ENCODE assay signal across 1 cellular context in the genomic region with DNA sequence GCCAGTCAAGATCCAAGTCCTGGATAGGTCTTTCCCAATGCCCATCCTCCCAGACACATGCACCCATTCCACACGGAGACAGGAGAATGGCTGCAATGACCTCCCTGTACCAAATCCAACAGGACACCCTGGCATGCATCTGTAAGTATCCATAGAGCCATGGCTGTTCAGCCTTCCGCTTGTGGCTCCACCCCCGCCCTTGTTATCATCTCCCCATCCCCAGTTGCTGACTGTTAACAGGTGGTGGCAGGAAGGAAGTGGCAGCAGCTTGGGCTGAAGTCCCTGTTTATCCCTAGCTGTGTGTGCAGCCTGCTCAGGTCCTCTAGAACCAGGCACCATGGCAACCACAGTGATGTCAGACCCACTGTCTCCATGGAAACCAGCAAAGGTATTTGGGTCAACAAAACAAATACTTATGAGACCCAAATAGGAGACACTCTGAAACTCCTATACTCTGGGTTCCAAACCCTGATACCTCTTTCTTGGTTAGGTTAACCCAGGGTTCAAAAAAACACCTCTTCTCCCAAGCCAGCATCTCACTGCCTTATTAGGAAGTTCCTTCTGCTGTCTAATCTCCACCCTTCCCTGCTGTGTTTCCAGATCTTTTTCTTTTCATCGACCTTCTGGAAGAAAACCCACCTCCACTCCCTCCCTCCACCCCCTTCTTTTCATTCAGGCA.
A peak's percentile ranks its signal among the peaks of the same experiment; 100 is the strongest.
TF ChIP-seq lines count a peak whose summit lies in the region.

No MANE protein-coding gene starts in this region.

TF ChIP-seq in K562, 482 proteins besides CTCF, POLR2A, EP300 and RAD21 (continued from another document and continues in another):
- no peak for TF ChIP-seq CCNT2 (IDR thresholded peaks at IDR 0.05; ENCODE audit: borderline replicate concordance, extremely low read depth, insufficient read length, low read depth, low read length)
- no peak for TF ChIP-seq GATAD2A (IDR thresholded peaks at IDR 0.05)
- no peak for TF ChIP-seq RBM14 (IDR thresholded peaks at IDR 0.05; ENCODE audit: borderline replicate concordance, insufficient read depth, low read depth, low read length)
- no peak for TF ChIP-seq CEBPB (tag; IDR thresholded peaks at IDR 0.05)
- TF ChIP-seq YBX1 (IDR thresholded peaks at IDR 0.05): no peak
- no peak for TF ChIP-seq ZNF12 (CRISPR knock-in tag; IDR thresholded peaks at IDR 0.05)
- peak in 1 of 2 experiments; percentile 90; a peak in 2 of 4 replicates for TF ChIP-seq RCOR1 (IDR thresholded peaks at IDR 0.05; ENCODE audit: borderline replicate concordance in 1 of 2, low read depth in 2 of 2, low read length in 2 of 2)
- TF ChIP-seq TCFL5 (CRISPR knock-in tag; conservative IDR thresholded peaks at IDR 0.05): no peak
- TF ChIP-seq, protein P1, sequence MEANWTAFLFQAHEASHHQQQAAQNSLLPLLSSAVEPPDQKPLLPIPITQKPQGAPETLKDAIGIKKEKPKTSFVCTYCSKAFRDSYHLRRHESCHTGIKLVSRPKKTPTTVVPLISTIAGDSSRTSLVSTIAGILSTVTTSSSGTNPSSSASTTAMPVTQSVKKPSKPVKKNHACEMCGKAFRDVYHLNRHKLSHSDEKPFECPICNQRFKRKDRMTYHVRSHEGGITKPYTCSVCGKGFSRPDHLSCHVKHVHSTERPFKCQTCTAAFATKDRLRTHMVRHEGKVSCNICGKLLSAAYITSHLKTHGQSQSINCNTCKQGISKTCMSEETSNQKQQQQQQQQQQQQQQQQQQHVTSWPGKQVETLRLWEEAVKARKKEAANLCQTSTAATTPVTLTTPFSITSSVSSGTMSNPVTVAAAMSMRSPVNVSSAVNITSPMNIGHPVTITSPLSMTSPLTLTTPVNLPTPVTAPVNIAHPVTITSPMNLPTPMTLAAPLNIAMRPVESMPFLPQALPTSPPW (CRISPR knock-in tag; IDR thresholded peaks at IDR 0.05): no peak
- TF ChIP-seq TBL1XR1 (IDR thresholded peaks at IDR 0.05; ENCODE audit: low read length in 2 of 2): no peak
- TF ChIP-seq RFX1 (IDR thresholded peaks at IDR 0.05): peak; percentile 95
- no peak for TF ChIP-seq MAZ (CRISPR knock-in tag; conservative IDR thresholded peaks at IDR 0.05 in 1 of 2, IDR thresholded peaks at IDR 0.05 in 1 of 2)
- no peak for TF ChIP-seq HDAC1 (IDR thresholded peaks at IDR 0.05)
- TF ChIP-seq, protein P2, sequence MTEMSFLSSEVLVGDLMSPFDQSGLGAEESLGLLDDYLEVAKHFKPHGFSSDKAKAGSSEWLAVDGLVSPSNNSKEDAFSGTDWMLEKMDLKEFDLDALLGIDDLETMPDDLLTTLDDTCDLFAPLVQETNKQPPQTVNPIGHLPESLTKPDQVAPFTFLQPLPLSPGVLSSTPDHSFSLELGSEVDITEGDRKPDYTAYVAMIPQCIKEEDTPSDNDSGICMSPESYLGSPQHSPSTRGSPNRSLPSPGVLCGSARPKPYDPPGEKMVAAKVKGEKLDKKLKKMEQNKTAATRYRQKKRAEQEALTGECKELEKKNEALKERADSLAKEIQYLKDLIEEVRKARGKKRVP (CRISPR knock-in tag; IDR thresholded peaks at IDR 0.05): no peak
- TF ChIP-seq NONO (IDR thresholded peaks at IDR 0.05; ENCODE audit: low read depth in 2 of 2, low read length in 1 of 2): no peak
- TF ChIP-seq TAF15 (IDR thresholded peaks at IDR 0.05; ENCODE audit: low read depth, low read length): no peak
- TF ChIP-seq ZNF347 (CRISPR knock-in tag; IDR thresholded peaks at IDR 0.05; ENCODE audit: low read depth): no peak
- TF ChIP-seq ZNF780A (CRISPR knock-in tag; IDR thresholded peaks at IDR 0.05): no peak
- 0 out of 2 replicates have a peak, but pooled peaks have one; percentile 20 for TF ChIP-seq LCOR (CRISPR knock-in tag; IDR thresholded peaks at IDR 0.05)
- no peak; the same call in 1 of the 2 replicates for TF ChIP-seq C11orf30 (IDR thresholded peaks at IDR 0.05; ENCODE audit: low read depth)
- TF ChIP-seq, protein P3, sequence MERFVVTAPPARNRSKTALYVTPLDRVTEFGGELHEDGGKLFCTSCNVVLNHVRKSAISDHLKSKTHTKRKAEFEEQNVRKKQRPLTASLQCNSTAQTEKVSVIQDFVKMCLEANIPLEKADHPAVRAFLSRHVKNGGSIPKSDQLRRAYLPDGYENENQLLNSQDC (CRISPR knock-in tag; IDR thresholded peaks at IDR 0.05): no peak
- TF ChIP-seq, protein P4, sequence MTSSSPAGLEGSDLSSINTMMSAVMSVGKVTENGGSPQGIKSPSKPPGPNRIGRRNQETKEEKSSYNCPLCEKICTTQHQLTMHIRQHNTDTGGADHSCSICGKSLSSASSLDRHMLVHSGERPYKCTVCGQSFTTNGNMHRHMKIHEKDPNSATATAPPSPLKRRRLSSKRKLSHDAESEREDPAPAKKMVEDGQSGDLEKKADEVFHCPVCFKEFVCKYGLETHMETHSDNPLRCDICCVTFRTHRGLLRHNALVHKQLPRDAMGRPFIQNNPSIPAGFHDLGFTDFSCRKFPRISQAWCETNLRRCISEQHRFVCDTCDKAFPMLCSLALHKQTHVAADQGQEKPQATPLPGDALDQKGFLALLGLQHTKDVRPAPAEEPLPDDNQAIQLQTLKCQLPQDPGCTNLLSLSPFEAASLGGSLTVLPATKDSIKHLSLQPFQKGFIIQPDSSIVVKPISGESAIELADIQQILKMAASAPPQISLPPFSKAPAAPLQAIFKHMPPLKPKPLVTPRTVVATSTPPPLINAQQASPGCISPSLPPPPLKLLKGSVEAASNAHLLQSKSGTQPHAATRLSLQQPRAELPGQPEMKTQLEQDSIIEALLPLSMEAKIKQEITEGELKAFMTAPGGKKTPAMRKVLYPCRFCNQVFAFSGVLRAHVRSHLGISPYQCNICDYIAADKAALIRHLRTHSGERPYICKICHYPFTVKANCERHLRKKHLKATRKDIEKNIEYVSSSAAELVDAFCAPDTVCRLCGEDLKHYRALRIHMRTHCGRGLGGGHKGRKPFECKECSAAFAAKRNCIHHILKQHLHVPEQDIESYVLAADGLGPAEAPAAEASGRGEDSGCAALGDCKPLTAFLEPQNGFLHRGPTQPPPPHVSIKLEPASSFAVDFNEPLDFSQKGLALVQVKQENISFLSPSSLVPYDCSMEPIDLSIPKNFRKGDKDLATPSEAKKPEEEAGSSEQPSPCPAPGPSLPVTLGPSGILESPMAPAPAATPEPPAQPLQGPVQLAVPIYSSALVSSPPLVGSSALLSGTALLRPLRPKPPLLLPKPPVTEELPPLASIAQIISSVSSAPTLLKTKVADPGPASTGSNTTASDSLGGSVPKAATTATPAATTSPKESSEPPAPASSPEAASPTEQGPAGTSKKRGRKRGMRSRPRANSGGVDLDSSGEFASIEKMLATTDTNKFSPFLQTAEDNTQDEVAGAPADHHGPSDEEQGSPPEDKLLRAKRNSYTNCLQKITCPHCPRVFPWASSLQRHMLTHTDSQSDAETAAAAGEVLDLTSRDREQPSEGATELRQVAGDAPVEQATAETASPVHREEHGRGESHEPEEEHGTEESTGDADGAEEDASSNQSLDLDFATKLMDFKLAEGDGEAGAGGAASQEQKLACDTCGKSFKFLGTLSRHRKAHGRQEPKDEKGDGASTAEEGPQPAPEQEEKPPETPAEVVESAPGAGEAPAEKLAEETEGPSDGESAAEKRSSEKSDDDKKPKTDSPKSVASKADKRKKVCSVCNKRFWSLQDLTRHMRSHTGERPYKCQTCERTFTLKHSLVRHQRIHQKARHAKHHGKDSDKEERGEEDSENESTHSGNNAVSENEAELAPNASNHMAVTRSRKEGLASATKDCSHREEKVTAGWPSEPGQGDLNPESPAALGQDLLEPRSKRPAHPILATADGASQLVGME (CRISPR knock-in tag; IDR thresholded peaks at IDR 0.05): peak; percentile 69; the same call in 1 of the 2 replicates
- no peak for TF ChIP-seq ZNF696 (CRISPR knock-in tag; conservative IDR thresholded peaks at IDR 0.05)
- TF ChIP-seq SP1 (CRISPR knock-in tag; IDR thresholded peaks at IDR 0.05): no peak
- TF ChIP-seq MBD2 (IDR thresholded peaks at IDR 0.05; ENCODE audit: borderline replicate concordance, low read depth): no peak
- TF ChIP-seq, protein P5, sequence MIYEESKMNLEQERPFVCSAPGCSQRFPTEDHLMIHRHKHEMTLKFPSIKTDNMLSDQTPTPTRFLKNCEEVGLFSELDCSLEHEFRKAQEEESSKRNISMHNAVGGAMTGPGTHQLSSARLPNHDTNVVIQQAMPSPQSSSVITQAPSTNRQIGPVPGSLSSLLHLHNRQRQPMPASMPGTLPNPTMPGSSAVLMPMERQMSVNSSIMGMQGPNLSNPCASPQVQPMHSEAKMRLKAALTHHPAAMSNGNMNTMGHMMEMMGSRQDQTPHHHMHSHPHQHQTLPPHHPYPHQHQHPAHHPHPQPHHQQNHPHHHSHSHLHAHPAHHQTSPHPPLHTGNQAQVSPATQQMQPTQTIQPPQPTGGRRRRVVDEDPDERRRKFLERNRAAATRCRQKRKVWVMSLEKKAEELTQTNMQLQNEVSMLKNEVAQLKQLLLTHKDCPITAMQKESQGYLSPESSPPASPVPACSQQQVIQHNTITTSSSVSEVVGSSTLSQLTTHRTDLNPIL (CRISPR knock-in tag; IDR thresholded peaks at IDR 0.05): no peak
- TF ChIP-seq, protein P6, sequence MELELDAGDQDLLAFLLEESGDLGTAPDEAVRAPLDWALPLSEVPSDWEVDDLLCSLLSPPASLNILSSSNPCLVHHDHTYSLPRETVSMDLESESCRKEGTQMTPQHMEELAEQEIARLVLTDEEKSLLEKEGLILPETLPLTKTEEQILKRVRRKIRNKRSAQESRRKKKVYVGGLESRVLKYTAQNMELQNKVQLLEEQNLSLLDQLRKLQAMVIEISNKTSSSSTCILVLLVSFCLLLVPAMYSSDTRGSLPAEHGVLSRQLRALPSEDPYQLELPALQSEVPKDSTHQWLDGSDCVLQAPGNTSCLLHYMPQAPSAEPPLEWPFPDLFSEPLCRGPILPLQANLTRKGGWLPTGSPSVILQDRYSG (tag; conservative IDR thresholded peaks at IDR 0.05; ENCODE audit: low read depth): no peak
- 0 out of 2 replicates have a peak, but pooled peaks have one; percentile 39 for TF ChIP-seq ETV5 (CRISPR knock-in tag; IDR thresholded peaks at IDR 0.05; ENCODE audit: low read depth)
- no peak for TF ChIP-seq CREB1 (IDR thresholded peaks at IDR 0.05)
- TF ChIP-seq CREB1 (CRISPR knock-in tag; IDR thresholded peaks at IDR 0.05): no peak
- no peak for TF ChIP-seq FOXA1 (IDR thresholded peaks at IDR 0.05; ENCODE audit: borderline replicate concordance)
- TF ChIP-seq CBX1 (IDR thresholded peaks at IDR 0.05; ENCODE audit: low read depth): no peak
- no peak for TF ChIP-seq HEY1 (CRISPR knock-in tag; IDR thresholded peaks at IDR 0.05; ENCODE audit: borderline replicate concordance)
- TF ChIP-seq CBFB (CRISPR knock-in tag; IDR thresholded peaks at IDR 0.05): no peak
- TF ChIP-seq SREBF1 (IDR thresholded peaks at IDR 0.05; ENCODE audit: borderline replicate concordance, low read depth, low read length): no peak
- no peak for TF ChIP-seq NFRKB (IDR thresholded peaks at IDR 0.05; ENCODE audit: low read depth)
- no peak for TF ChIP-seq PHF20 (IDR thresholded peaks at IDR 0.05; ENCODE audit: partially characterized antibody)
- TF ChIP-seq EZH2 (IDR thresholded peaks at IDR 0.05; ENCODE audit: borderline replicate concordance, low read depth, low read length): no peak
- no peak for TF ChIP-seq ZNF445 (CRISPR knock-in tag; IDR thresholded peaks at IDR 0.05; ENCODE audit: low read depth)
- no peak for TF ChIP-seq NCOA4 (IDR thresholded peaks at IDR 0.05; ENCODE audit: partially characterized antibody)
- TF ChIP-seq ATF7 (IDR thresholded peaks at IDR 0.05): no peak
- no peak for TF ChIP-seq ZFP30 (CRISPR knock-in tag; IDR thresholded peaks at IDR 0.05; ENCODE audit: borderline replicate concordance)
- no peak for TF ChIP-seq SMARCB1 (IDR thresholded peaks at IDR 0.05; ENCODE audit: insufficient read length, low read depth)
- TF ChIP-seq SNIP1 (IDR thresholded peaks at IDR 0.05; ENCODE audit: low read depth): no peak
- TF ChIP-seq, protein P7, sequence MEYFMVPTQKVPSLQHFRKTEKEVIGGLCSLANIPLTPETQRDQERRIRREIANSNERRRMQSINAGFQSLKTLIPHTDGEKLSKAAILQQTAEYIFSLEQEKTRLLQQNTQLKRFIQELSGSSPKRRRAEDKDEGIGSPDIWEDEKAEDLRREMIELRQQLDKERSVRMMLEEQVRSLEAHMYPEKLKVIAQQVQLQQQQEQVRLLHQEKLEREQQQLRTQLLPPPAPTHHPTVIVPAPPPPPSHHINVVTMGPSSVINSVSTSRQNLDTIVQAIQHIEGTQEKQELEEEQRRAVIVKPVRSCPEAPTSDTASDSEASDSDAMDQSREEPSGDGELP (CRISPR knock-in tag; IDR thresholded peaks at IDR 0.05; ENCODE audit: borderline replicate concordance): peak; percentile 79
- TF ChIP-seq, protein P8, sequence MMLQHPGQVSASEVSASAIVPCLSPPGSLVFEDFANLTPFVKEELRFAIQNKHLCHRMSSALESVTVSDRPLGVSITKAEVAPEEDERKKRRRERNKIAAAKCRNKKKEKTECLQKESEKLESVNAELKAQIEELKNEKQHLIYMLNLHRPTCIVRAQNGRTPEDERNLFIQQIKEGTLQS (IDR thresholded peaks at IDR 0.05): no peak
- TF ChIP-seq, protein P8 (CRISPR knock-in tag; conservative IDR thresholded peaks at IDR 0.05): no peak
- TF ChIP-seq ZNF253 (CRISPR knock-in tag; conservative IDR thresholded peaks at IDR 0.05): no peak
- TF ChIP-seq, protein P9, sequence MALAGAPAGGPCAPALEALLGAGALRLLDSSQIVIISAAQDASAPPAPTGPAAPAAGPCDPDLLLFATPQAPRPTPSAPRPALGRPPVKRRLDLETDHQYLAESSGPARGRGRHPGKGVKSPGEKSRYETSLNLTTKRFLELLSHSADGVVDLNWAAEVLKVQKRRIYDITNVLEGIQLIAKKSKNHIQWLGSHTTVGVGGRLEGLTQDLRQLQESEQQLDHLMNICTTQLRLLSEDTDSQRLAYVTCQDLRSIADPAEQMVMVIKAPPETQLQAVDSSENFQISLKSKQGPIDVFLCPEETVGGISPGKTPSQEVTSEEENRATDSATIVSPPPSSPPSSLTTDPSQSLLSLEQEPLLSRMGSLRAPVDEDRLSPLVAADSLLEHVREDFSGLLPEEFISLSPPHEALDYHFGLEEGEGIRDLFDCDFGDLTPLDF (CRISPR knock-in tag; IDR thresholded peaks at IDR 0.05): no peak
- TF ChIP-seq, protein P10, sequence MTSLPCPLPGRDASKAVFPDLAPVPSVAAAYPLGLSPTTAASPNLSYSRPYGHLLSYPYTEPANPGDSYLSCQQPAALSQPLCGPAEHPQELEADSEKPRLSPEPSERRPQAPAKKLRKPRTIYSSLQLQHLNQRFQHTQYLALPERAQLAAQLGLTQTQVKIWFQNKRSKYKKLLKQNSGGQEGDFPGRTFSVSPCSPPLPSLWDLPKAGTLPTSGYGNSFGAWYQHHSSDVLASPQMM (CRISPR knock-in tag; IDR thresholded peaks at IDR 0.05): no peak
- peak; percentile 52; the same call in 1 of the 2 replicates for TF ChIP-seq EGR1 (conservative IDR thresholded peaks at IDR 0.05)
- TF ChIP-seq ETS2 (tag; IDR thresholded peaks at IDR 0.05; ENCODE audit: borderline replicate concordance, poor library complexity, severe bottlenecking): no peak
- TF ChIP-seq XRCC5 (IDR thresholded peaks at IDR 0.05; ENCODE audit: low read depth, low read length): no peak
- TF ChIP-seq, protein P11, sequence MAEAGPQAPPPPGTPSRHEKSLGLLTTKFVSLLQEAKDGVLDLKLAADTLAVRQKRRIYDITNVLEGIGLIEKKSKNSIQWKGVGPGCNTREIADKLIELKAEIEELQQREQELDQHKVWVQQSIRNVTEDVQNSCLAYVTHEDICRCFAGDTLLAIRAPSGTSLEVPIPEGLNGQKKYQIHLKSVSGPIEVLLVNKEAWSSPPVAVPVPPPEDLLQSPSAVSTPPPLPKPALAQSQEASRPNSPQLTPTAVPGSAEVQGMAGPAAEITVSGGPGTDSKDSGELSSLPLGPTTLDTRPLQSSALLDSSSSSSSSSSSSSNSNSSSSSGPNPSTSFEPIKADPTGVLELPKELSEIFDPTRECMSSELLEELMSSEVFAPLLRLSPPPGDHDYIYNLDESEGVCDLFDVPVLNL (CRISPR knock-in tag; IDR thresholded peaks at IDR 0.05; ENCODE audit: low read depth): no peak
